ENCODE assay signal across 17 cellular contexts in genomic region chr12:89395712-89396111, GRCh38. TPM values are rescaled to one million over a fixed set of nuclear protein-coding genes. Genes with fewer than 3 reads are reported as not detected.
DNase-seq lines count a peak whose midpoint lies in the region; ATAC-seq and TF ChIP-seq lines count a peak whose summit lies in the region.
"Had no signal": no experiment of that assay in that cellular context is flagged by ENCODE, and none has a peak within 500 bp of the region (broad histone marks: within the 10 kb centered on the region; RNA-seq: fewer than 3 reads in every experiment).

No MANE protein-coding gene starts in this region.

- POLR2A ChIA-PET in HEK293T (lab: Yijun Ruan, JAX): no interaction called here

- H3K27me3 ChIP-seq in H7 (ENCODE audit: control insufficient read depth, insufficient read depth, low read length): no peaks in the 10 kb centered on the region
- no peaks in the 10 kb centered on the region for H3K27me3 ChIP-seq in endodermal cell (ENCODE audit: control insufficient read depth, insufficient read depth, low read length, poor library complexity, severe bottlenecking)
- no peaks in the 10 kb centered on the region for H3K27me3 ChIP-seq in effector memory CD4-positive, alpha-beta T cell (replicated peaks; ENCODE audit: control insufficient read depth, insufficient read depth, low read length, poor library complexity, severe bottlenecking)
- H3K27me3 ChIP-seq: BLaER1 had no signal

- H3K36me3 ChIP-seq in H7 (replicated peaks; ENCODE audit: control insufficient read depth, insufficient read depth, low read length): no peaks in the 10 kb centered on the region
- H3K36me3 ChIP-seq in endodermal cell (ENCODE audit: control insufficient read depth, insufficient read depth, low read length): no peaks in the 10 kb centered on the region
- H3K36me3 ChIP-seq in effector memory CD4-positive, alpha-beta T cell (ENCODE audit: control insufficient read depth, insufficient read depth, low read length): no peaks in the 10 kb centered on the region
- H3K36me3 ChIP-seq: BLaER1, HAP-1 had no signal

- no peaks in the 10 kb centered on the region for H3K4me1 ChIP-seq in endodermal cell (ENCODE audit: control insufficient read depth, insufficient read depth, low read length)
- H3K4me1 ChIP-seq in effector memory CD4-positive, alpha-beta T cell (ENCODE audit: control insufficient read depth, insufficient read depth, low read length, poor library complexity, severe bottlenecking): no peaks in the 10 kb centered on the region
- H3K4me1 ChIP-seq: HAP-1 had no signal

- H3K9me3 ChIP-seq in endodermal cell (ENCODE audit: control insufficient read depth, low read length): no peaks in the 10 kb centered on the region
- H3K9me3 ChIP-seq in effector memory CD4-positive, alpha-beta T cell (ENCODE audit: control insufficient read depth, low read length): no peaks in the 10 kb centered on the region
- H3K9me3 ChIP-seq: BLaER1, HAP-1 had no signal

- CTCF ChIA-PET in HEK293T (lab: Yijun Ruan, JAX): no interaction called here

- no peak for DNase-seq in activated T-cell treated with anti-CD3 and anti-CD28 coated beads, Interleukin-2, amount 50 U/mL, for 72 hours
- DNase-seq in activated T-cell treated with anti-CD3 and anti-CD28 coated beads, Interleukin-2, amount 50 U/mL, for 24 hours: no peak
- peak; percentile 33 for DNase-seq in H7
- DNase-seq in endodermal cell: peak; percentile 45
- DNase-seq in nephron progenitor cell: no peak
- DNase-seq in effector memory CD4-positive, alpha-beta T cell: no peak
- DNase-seq in HEK293T (ENCODE audit: extremely low spot score): no peak
- DNase-seq: AML-193, DMS53, GF-D8, GM23248, HFFc6, IMR-90 had no signal

- ATAC-seq in activated T-cell treated with anti-CD3 and anti-CD28 coated beads, Interleukin-2, amount 50 U/mL, for 72 hours (replicated peaks in 1 of 2): no peak
- no peak for ATAC-seq in HG03439 (IDR thresholded peaks at IDR 0.05; ENCODE audit: unreplicated experiment)

- no peak overlapping the region for H3K9ac ChIP-seq in endodermal cell (ENCODE audit: extremely low read depth, low read length, poor library complexity, severe bottlenecking)
- H3K9ac ChIP-seq: BLaER1, GM23248 had no signal

- H3K4me3 ChIP-seq in H7 (ENCODE audit: insufficient read depth, low read depth, low read length) (no peak overlapping the region), endodermal cell (ENCODE audit: low read length) (no peak overlapping the region)
- H3K4me3 ChIP-seq in effector memory CD4-positive, alpha-beta T cell (ENCODE audit: insufficient read depth, low read depth, low read length, poor library complexity, severe bottlenecking): no peak overlapping the region
- H3K4me3 ChIP-seq: BLaER1, GM23248, HAP-1 had no signal

- TF ChIP-seq CTCF in endodermal cell (conservative IDR thresholded peaks at IDR 0.05): peak; percentile 42
- no peak for TF ChIP-seq CTCF in nephron progenitor cell (IDR thresholded peaks at IDR 0.05)

- 81 to 88% methylated on average over 4 of the region's 4 CpGs for WGBS in endodermal cell (ENCODE audit: insufficient coverage in 1 of 2, insufficient read length in 1 of 2), 2 experiments

- H3K4me1 Mint-ChIP-seq in activated T-cell treated with anti-CD3 and anti-CD28 coated beads, Interleukin-2, amount 50 U/mL, for 72 hours (ENCODE audit: low read depth): peaks cover 28% of the 10 kb centered on the region
- peaks cover 24% of the 10 kb centered on the region for H3K4me1 Mint-ChIP-seq in activated T-cell treated with anti-CD3 and anti-CD28 coated beads, Interleukin-2, amount 50 U/mL, for 24 hours (ENCODE audit: low read depth)
- H3K4me1 Mint-ChIP-seq in endodermal cell: peaks cover 3% of the 10 kb centered on the region
- H3K4me1 Mint-ChIP-seq in nephron progenitor cell: peaks cover 47% of the 10 kb centered on the region

- peaks cover 0 to 2% of the 10 kb centered on the region in 2 donors for H3K9me3 Mint-ChIP-seq in activated T-cell treated with anti-CD3 and anti-CD28 coated beads, Interleukin-2, amount 50 U/mL, for 72 hours
- no peaks in the 10 kb centered on the region for H3K9me3 Mint-ChIP-seq in activated T-cell treated with anti-CD3 and anti-CD28 coated beads, Interleukin-2, amount 50 U/mL, for 24 hours
- H3K9me3 Mint-ChIP-seq in endodermal cell (no peaks in the 10 kb centered on the region), nephron progenitor cell (peaks cover 21% of the 10 kb centered on the region)
- H3K9me3 Mint-ChIP-seq: HFFc6 had no signal

- H3K4me3 Mint-ChIP-seq in activated T-cell treated with anti-CD3 and anti-CD28 coated beads, Interleukin-2, amount 50 U/mL, for 72 hours: no peak overlapping the region
- no peak overlapping the region for H3K4me3 Mint-ChIP-seq in activated T-cell treated with anti-CD3 and anti-CD28 coated beads, Interleukin-2, amount 50 U/mL, for 24 hours
- H3K4me3 Mint-ChIP-seq in endodermal cell (no peak overlapping the region), nephron progenitor cell (no peak overlapping the region)
- H3K4me3 Mint-ChIP-seq: HFFc6 had no signal

- H3K27me3 Mint-ChIP-seq in activated T-cell treated with anti-CD3 and anti-CD28 coated beads, Interleukin-2, amount 50 U/mL, for 72 hours (ENCODE audit: low read depth): no peaks in the 10 kb centered on the region
- no peaks in the 10 kb centered on the region for H3K27me3 Mint-ChIP-seq in activated T-cell treated with anti-CD3 and anti-CD28 coated beads, Interleukin-2, amount 50 U/mL, for 24 hours
- H3K27me3 Mint-ChIP-seq in endodermal cell (ENCODE audit: insufficient read depth): no peaks in the 10 kb centered on the region
- H3K27me3 Mint-ChIP-seq in nephron progenitor cell (ENCODE audit: low read depth, poor library complexity): no peaks in the 10 kb centered on the region

- H3K27ac Mint-ChIP-seq in activated T-cell treated with anti-CD3 and anti-CD28 coated beads, Interleukin-2, amount 50 U/mL, for 72 hours: peak overlapping the region; percentile 17
- no peak overlapping the region for H3K27ac Mint-ChIP-seq in activated T-cell treated with anti-CD3 and anti-CD28 coated beads, Interleukin-2, amount 50 U/mL, for 24 hours
- H3K27ac Mint-ChIP-seq in endodermal cell (no peak overlapping the region), nephron progenitor cell (peak overlapping the region; percentile 68)
- H3K27ac Mint-ChIP-seq: HFFc6 had no signal

- H3K36me3 Mint-ChIP-seq in activated T-cell treated with anti-CD3 and anti-CD28 coated beads, Interleukin-2, amount 50 U/mL, for 72 hours (ENCODE audit: insufficient read depth in 2 of 2): peaks cover 0 to 3% of the 10 kb centered on the region in 2 donors
- no peaks in the 10 kb centered on the region for H3K36me3 Mint-ChIP-seq in activated T-cell treated with anti-CD3 and anti-CD28 coated beads, Interleukin-2, amount 50 U/mL, for 24 hours (ENCODE audit: low read depth)
- H3K36me3 Mint-ChIP-seq in endodermal cell (ENCODE audit: low read depth) (no peaks in the 10 kb centered on the region), nephron progenitor cell (ENCODE audit: low read depth) (peaks cover 37% of the 10 kb centered on the region)

- no peak overlapping the region for H3K27ac ChIP-seq in endodermal cell (ENCODE audit: low read depth, low read length)
- no peak overlapping the region for H3K27ac ChIP-seq in effector memory CD4-positive, alpha-beta T cell (ENCODE audit: insufficient read depth, low read length, poor library complexity, severe bottlenecking)
- H3K27ac ChIP-seq: 22Rv1, BLaER1, GM23248 had no signal

TF ChIP-seq in HEK293T, 16 proteins besides CTCF, POLR2A, EP300 and RAD21:
- TF ChIP-seq PKNOX1 (IDR thresholded peaks at IDR 0.05) (no peak), BHLHE40 (IDR thresholded peaks at IDR 0.05; ENCODE audit: borderline replicate concordance) (no peak), L3MBTL2 (conservative IDR thresholded peaks at IDR 0.05) (no peak), ZNF384 (IDR thresholded peaks at IDR 0.05) (no peak), TARDBP (IDR thresholded peaks at IDR 0.05) (no peak), FOXM1 (IDR thresholded peaks at IDR 0.05; ENCODE audit: borderline replicate concordance) (no peak), SP1 (IDR thresholded peaks at IDR 0.05) (no peak), SUZ12 (IDR thresholded peaks at IDR 0.05) (no peak), LEF1 (IDR thresholded peaks at IDR 0.05; ENCODE audit: borderline replicate concordance) (no peak), FOXK2 (IDR thresholded peaks at IDR 0.05) (no peak), ELF4 (IDR thresholded peaks at IDR 0.05) (no peak), NFRKB (IDR thresholded peaks at IDR 0.05) (no peak), HDGF (IDR thresholded peaks at IDR 0.05; ENCODE audit: borderline replicate concordance) (no peak), CTBP1 (IDR thresholded peaks at IDR 0.05; ENCODE audit: borderline replicate concordance) (no peak), FOXA1 (IDR thresholded peaks at IDR 0.05) (no peak)
TF ChIP-seq in HEK293T: peak in this region for 0.

RNA-seq across cellular contexts. Expression of gene DUSP6, which starts 43.4 kb away (rescaled TPM):
- 100 to 1,000 TPM; 115 to 182 TPM for total RNA-seq in activated T-cell treated with anti-CD3 and anti-CD28 coated beads, Interleukin-2, amount 50 U/mL, for 72 hours
- total RNA-seq in H7 (2014; rRNA removed; shearing (Covaris generic)): 106 and 112 TPM in 2 replicates
- total RNA-seq in endodermal cell: 100 to 1,000 TPM in 1 of 2 donors, 10 to 100 TPM in 1; 85.9 to 123 TPM
- 98.6 TPM for polyA plus RNA-seq in endodermal cell (2013, experiment 1 of 2)
- 99.0 TPM for polyA plus RNA-seq in endodermal cell (2013, experiment 2 of 2)

Comparison
In these comparisons a context has a peak if more than half of its experiments do, and no peak if none do; other contexts are left out.
1. H3K27ac Mint-ChIP-seq: peak in activated T-cell treated with anti-CD3 and anti-CD28 coated beads, Interleukin-2, amount 50 U/mL, for 72 hours (single experiment) and nephron progenitor cell (single experiment); none in activated T-cell treated with anti-CD3 and anti-CD28 coated beads, Interleukin-2, amount 50 U/mL, for 24 hours (single experiment) and endodermal cell (single experiment).
2. DNase-seq: peak in H7 (single experiment) and endodermal cell (single experiment); none in activated T-cell treated with anti-CD3 and anti-CD28 coated beads, Interleukin-2, amount 50 U/mL, for 72 hours (0 of 2), activated T-cell treated with anti-CD3 and anti-CD28 coated beads, Interleukin-2, amount 50 U/mL, for 24 hours (single experiment), nephron progenitor cell (single experiment), effector memory CD4-positive, alpha-beta T cell (0 of 3) and HEK293T (single experiment).